ENCODE assay signal across 32 cellular contexts in genomic region chr1:40751802-40752201, GRCh38. TPM values are rescaled to one million over a fixed set of nuclear protein-coding genes. Genes with fewer than 3 reads are reported as not detected.
DNase-seq lines count a peak whose midpoint lies in the region; ATAC-seq, FAIRE-seq and TF ChIP-seq lines count a peak whose summit lies in the region.
"Had no signal": no experiment of that assay in that cellular context is flagged by ENCODE, and none has a peak within 500 bp of the region (broad histone marks: within the 10 kb centered on the region; RNA-seq: fewer than 3 reads in every experiment).

No MANE protein-coding gene starts in this region.

- H3F3A ChIP-seq in PC-3 (ENCODE audit: low read length, unreplicated experiment): no peaks in the 10 kb centered on the region

- 57% methylated on average over 4 of the region's 4 CpGs for WGBS in suprapubic skin

- no peak overlapping the region for H3K27ac ChIP-seq in breast epithelium
- H3K27ac ChIP-seq in PC-3 (ENCODE audit: low read length): peak overlapping the region; percentile 15
- no peak overlapping the region for H3K27ac ChIP-seq in suprapubic skin
- H3K27ac ChIP-seq: esophagus squamous epithelium, neutrophil, transverse colon had no signal

- 0 out of 2 replicates have a peak, but pooled peaks cover 8% of the 10 kb centered on the region for H4K20me1 ChIP-seq in PC-3 (ENCODE audit: low read length)

- H3K9me3 Mint-ChIP-seq in MCF 10A (ENCODE audit: unreplicated experiment): no peaks in the 10 kb centered on the region
- H3K9me3 Mint-ChIP-seq in stimulated activated naive CD8-positive, alpha-beta T cell treated with anti-CD3 and anti-CD28 coated beads, Interleukin-15, amount 100 ng/mL, for 72 hours: no peaks in the 10 kb centered on the region
- H3K9me3 Mint-ChIP-seq: CD8-positive, alpha-beta T cell; IgD-negative memory B cell; naive B cell; WTC11 had no signal

- CTCF ChIA-PET in MCF 10A (lab: Yijun Ruan, JAX) (interaction anchor here (0.6 kb wide), 1 partner anchor 136 kb away, joined by 6 read pairs; no protein-coding TSS in a partner anchor), PC-3 (lab: Charles Lee) (no interaction called here)

- H3K27me3 Mint-ChIP-seq in MCF 10A (ENCODE audit: insufficient read depth, unreplicated experiment): no peaks in the 10 kb centered on the region
- H3K27me3 Mint-ChIP-seq in stimulated activated naive CD8-positive, alpha-beta T cell treated with anti-CD3 and anti-CD28 coated beads, Interleukin-15, amount 100 ng/mL, for 72 hours: no peaks in the 10 kb centered on the region
- H3K27me3 Mint-ChIP-seq: IgD-negative memory B cell, naive B cell had no signal

- DNase-seq in MCF 10A (ENCODE audit: unreplicated experiment): peak; percentile 48
- DNase-seq in breast epithelium (ENCODE audit: low spot score in 2 of 2): no peak
- peak; percentile 57 for DNase-seq in PC-3
- DNase-seq in bronchial epithelial cell (ENCODE audit: low read depth): peak; percentile 31
- no peak for DNase-seq in stimulated activated naive CD8-positive, alpha-beta T cell treated with anti-CD3 and anti-CD28 coated beads, Interleukin-15, amount 100 ng/mL, for 72 hours
- DNase-seq in D721Med (ENCODE audit: insufficient read length, low spot score): no peak
- DNase-seq in suprapubic skin (ENCODE audit: low spot score in 2 of 2): no peak
- DNase-seq: activated CD8-positive, alpha-beta memory T cell treated with anti-CD3 and anti-CD28 coated beads, Interleukin-2, amount 50 U/mL, for 4 hours; activated effector memory CD4-positive, alpha-beta T cell treated with anti-CD3 and anti-CD28 coated beads, Interleukin-2, amount 50 U/mL, for 16 hours; BE2C; CD8-positive, alpha-beta T cell; central memory CD4-positive, alpha-beta T cell; esophagus squamous epithelium; midbrain; naive B cell; NCI-H1105 treated with DMSO at 0.1 percent for 48 hours; NCI-H187 treated with DMSO at 0.1 percent for 48 hours; NCI-H2171; NCI-H82; posterior cingulate gyrus; right cardiac atrium; RPMI8226; stimulated activated CD4-positive, alpha-beta T cell treated with anti-CD3 and anti-CD28 coated beads, Interleukin-1b, Interleukin-23, amount 100 ng/mL, for 48 hours; T1000; transverse colon had no signal

- intact Hi-C loops in MCF 10A (cut with micrococcal nuclease): no loop called here
- intact Hi-C loops in breast epithelium (cut with DNase I; ENCODE audit: low total_unique reads): no loop called here
- intact Hi-C loops in PC-3 (cut with micrococcal nuclease): loop anchor here (5.0 kb wide), 2 partner anchors 40 to 60 kb away; partner anchors contain the start of gene NFYC

- H2AFZ ChIP-seq in PC-3 (ENCODE audit: low read length): no peak overlapping the region

- H3K4me3 Mint-ChIP-seq in MCF 10A (ENCODE audit: unreplicated experiment): no peak overlapping the region
- no peak overlapping the region for H3K4me3 Mint-ChIP-seq in stimulated activated naive CD8-positive, alpha-beta T cell treated with anti-CD3 and anti-CD28 coated beads, Interleukin-15, amount 100 ng/mL, for 72 hours
- H3K4me3 Mint-ChIP-seq: CD8-positive, alpha-beta T cell; IgD-negative memory B cell; naive B cell; WTC11 had no signal

- POLR2A ChIA-PET in MCF 10A (lab: Yijun Ruan, JAX): interaction anchor here (0.8 to 6.4 kb wide), 2 partner anchors 23 to 42 kb away, joined by 6 to 42 read pairs; no protein-coding TSS in a partner anchor
- POLR2A ChIA-PET in PC-3 (lab: Charles Lee; ENCODE audit: unreplicated experiment): no interaction called here

- FAIRE-seq in bronchial epithelial cell (lab: Jason Lieb, UNC) (no peak), D721Med (lab: Jason Lieb, UNC) (no peak)
- FAIRE-seq: frontal cortex had no signal

- H3K9me3 ChIP-seq in breast epithelium: no peaks in the 10 kb centered on the region
- no peaks in the 10 kb centered on the region for H3K9me3 ChIP-seq in PC-3 (ENCODE audit: low read length)
- H3K9me3 ChIP-seq in suprapubic skin: no peaks in the 10 kb centered on the region
- H3K9me3 ChIP-seq: BE2C, esophagus squamous epithelium, HAP-1, neutrophil, transverse colon had no signal

- BruUV-seq in MCF 10A (replicated peaks; lab: Mats Ljungman, UMichigan) (no TSS peak), PC-3 (replicated peaks; lab: Mats Ljungman, UMichigan) (no TSS peak)

- H3K36me3 ChIP-seq in breast epithelium (peaks cover 6% of the 10 kb centered on the region), PC-3 (ENCODE audit: low read depth, low read length) (peaks cover 56% of the 10 kb centered on the region), bronchial epithelial cell (ENCODE audit: control insufficient read depth, insufficient read depth, low read length) (peaks cover 11% of the 10 kb centered on the region), suprapubic skin (peaks cover 71% of the 10 kb centered on the region)

- TF ChIP-seq EP300 in suprapubic skin (IDR thresholded peaks at IDR 0.05): no peak

- peaks cover 92% of the 10 kb centered on the region for H3K36me3 Mint-ChIP-seq in MCF 10A (ENCODE audit: insufficient read depth, unreplicated experiment)

- TF ChIP-seq POLR2A in breast epithelium (IDR thresholded peaks at IDR 0.05) (no peak), suprapubic skin (IDR thresholded peaks at IDR 0.05) (no peak)

- H3K4me1 ChIP-seq in breast epithelium: no peaks in the 10 kb centered on the region
- H3K4me1 ChIP-seq in PC-3 (ENCODE audit: insufficient read depth, low read length): peaks cover 32% of the 10 kb centered on the region
- H3K4me1 ChIP-seq in suprapubic skin: peaks cover 8% of the 10 kb centered on the region
- H3K4me1 ChIP-seq: BE2C, HAP-1 had no signal

- H3K79me2 ChIP-seq in PC-3 (ENCODE audit: low read length): no peaks in the 10 kb centered on the region

- peaks cover 29% of the 10 kb centered on the region for H3K4me1 Mint-ChIP-seq in MCF 10A (ENCODE audit: insufficient read depth, unreplicated experiment)
- H3K4me1 Mint-ChIP-seq in stimulated activated naive CD8-positive, alpha-beta T cell treated with anti-CD3 and anti-CD28 coated beads, Interleukin-15, amount 100 ng/mL, for 72 hours: peaks cover 34% of the 10 kb centered on the region
- H3K4me1 Mint-ChIP-seq: WTC11 had no signal

- no peaks in the 10 kb centered on the region for H3K9me2 ChIP-seq in PC-3 (replicated peaks; ENCODE audit: low read length)

- H3K27me3 ChIP-seq in breast epithelium (no peaks in the 10 kb centered on the region), PC-3 (ENCODE audit: low read length) (no peaks in the 10 kb centered on the region), bronchial epithelial cell (ENCODE audit: control insufficient read depth, insufficient read depth, low read length) (no peaks in the 10 kb centered on the region), suprapubic skin (no peaks in the 10 kb centered on the region)
- H3K27me3 ChIP-seq: BE2C, esophagus squamous epithelium, neutrophil, transverse colon had no signal

- H3K4me3 ChIP-seq in breast epithelium (no peak overlapping the region), PC-3 (ENCODE audit: low read length) (no peak overlapping the region), bronchial epithelial cell (ENCODE audit: low read depth, low read length) (no peak overlapping the region), suprapubic skin (no peak overlapping the region)
- H3K4me3 ChIP-seq: esophagus squamous epithelium, HAP-1, smooth muscle cell, transverse colon had no signal

- peak overlapping the region; percentile 43 for H3K4me2 ChIP-seq in PC-3 (ENCODE audit: low read length)

- H3K27ac Mint-ChIP-seq in MCF 10A (ENCODE audit: low read depth, unreplicated experiment): peak overlapping the region; percentile 56
- H3K27ac Mint-ChIP-seq in stimulated activated naive CD8-positive, alpha-beta T cell treated with anti-CD3 and anti-CD28 coated beads, Interleukin-15, amount 100 ng/mL, for 72 hours: no peak overlapping the region
- H3K27ac Mint-ChIP-seq: IgD-negative memory B cell, WTC11 had no signal

- TF ChIP-seq CTCF in MCF 10A (IDR thresholded peaks at IDR 0.05; ENCODE audit: unreplicated experiment) (no peak), breast epithelium (IDR thresholded peaks at IDR 0.05) (no peak), PC-3 (conservative IDR thresholded peaks at IDR 0.05; ENCODE audit: low read depth, low read length) (no peak), bronchial epithelial cell (IDR thresholded peaks at IDR 0.05; ENCODE audit: insufficient read depth, low read length, severe bottlenecking) (no peak), D721Med (IDR thresholded peaks at IDR 0.05; ENCODE audit: insufficient read depth, missing control alignments) (no peak), suprapubic skin (IDR thresholded peaks at IDR 0.05) (no peak)

- no peak overlapping the region for H3K9ac ChIP-seq in PC-3 (ENCODE audit: low read length)

- peak; percentile 78 for ATAC-seq in PC-3
- ATAC-seq in stimulated activated naive CD8-positive, alpha-beta T cell treated with anti-CD3 and anti-CD28 coated beads, Interleukin-15, amount 100 ng/mL, for 72 hours: peak; percentile 39
- ATAC-seq in HG03196 (IDR thresholded peaks at IDR 0.05; ENCODE audit: unreplicated experiment): no peak
- ATAC-seq: CD8-positive, alpha-beta T cell; right cardiac atrium; WTC11 had no signal

RNA-seq across cellular contexts. Expression of gene KCNQ4, which starts 31.8 kb away (rescaled TPM):
- total RNA-seq in MCF 10A (2022) (not detected in 2 replicates), breast epithelium (1 to 10 TPM in 2 of 3 donors, under 1 TPM in 1; 0.32 to 1.3 (median 1.3) TPM), PC-3 (2014; rRNA removed) (1.1 and 2.5 TPM in 2 replicates), bronchial epithelial cell (under 0.01 TPM in 2 replicates), suprapubic skin (1 to 10 TPM; 1.1 to 3.8 (median 1.5) TPM)
- total RNA-seq: smooth muscle cell had no signal

Comparison
In these comparisons a context has a peak if more than half of its experiments do, and no peak if none do; other contexts are left out.
1. DNase-seq: peak in MCF 10A (single experiment), PC-3 (single experiment) and bronchial epithelial cell (single experiment); none in breast epithelium (0 of 2), stimulated activated naive CD8-positive, alpha-beta T cell treated with anti-CD3 and anti-CD28 coated beads, Interleukin-15, amount 100 ng/mL, for 72 hours (0 of 2), D721Med (single experiment) and suprapubic skin (0 of 2).